Comparison of ENCODE assay signal across 8 cellular contexts in genomic region chrX:12975670-12975965, GRCh38. TPM values are rescaled to one million over a fixed set of nuclear protein-coding genes. Genes with fewer than 3 reads are reported as not detected.
DNase-seq lines count a peak whose midpoint lies in the region; ATAC-seq lines count a peak whose summit lies in the region.

No MANE protein-coding gene starts in this region.

- POLR2A ChIA-PET in CD8-positive, alpha-beta memory T cell (lab: Charles Lee), result interaction anchor here (0.7 to 15.0 kb wide), 11 partner anchors 14 to 116 kb away, joined by 3 to 194 read pairs (median 20); no protein-coding TSS in a partner anchor
- POLR2A ChIA-PET in naive thymus-derived CD4-positive, alpha-beta T cell (lab: Charles Lee), result interaction anchor here (0.7 to 24.0 kb wide), 22 partner anchors 7 to 678 kb away, joined by 3 to 1322 read pairs (median 7); partner anchors contain the start of gene TCEANC

- H3K36me3 Mint-ChIP-seq in CD8-positive, alpha-beta memory T cell, result peaks cover 27 to 68% (median 28%) of the 10 kb centered on the region in 3 donors
- peaks cover 11 to 62% (median 31%) of the 10 kb centered on the region in 5 donors for H3K36me3 Mint-ChIP-seq in naive thymus-derived CD4-positive, alpha-beta T cell

- H3K4me3 ChIP-seq in CD8-positive, alpha-beta memory T cell (ENCODE audit: low read length), result peak overlapping the region; percentile 97
- H3K4me3 ChIP-seq in MG63, result peak overlapping the region; percentile 96
- peak overlapping the region; percentile 83 for H3K4me3 ChIP-seq in ectodermal cell (ENCODE audit: insufficient read depth, low read depth, low read length)
- H3K4me3 ChIP-seq in naive thymus-derived CD4-positive, alpha-beta T cell (ENCODE audit: low read length), result peak overlapping the region; percentile 97

- H3K36me3 ChIP-seq in CD8-positive, alpha-beta memory T cell (ENCODE audit: insufficient read depth, low read length), result peaks cover 22% of the 10 kb centered on the region
- H3K36me3 ChIP-seq in MG63 (peaks cover 25% of the 10 kb centered on the region), ectodermal cell (ENCODE audit: control insufficient read depth, insufficient read depth, low read length) (no peaks in the 10 kb centered on the region)
- H3K36me3 ChIP-seq in naive thymus-derived CD4-positive, alpha-beta T cell (ENCODE audit: control insufficient read depth in 2 of 3, insufficient read depth in 3 of 3, low read length in 3 of 3), result peaks cover 11 to 22% (median 20%) of the 10 kb centered on the region in 3 experiments

- peak overlapping the region; percentile 96 for H3K27ac ChIP-seq in CD8-positive, alpha-beta memory T cell (ENCODE audit: low read depth, low read length)
- H3K27ac ChIP-seq in ectodermal cell (ENCODE audit: insufficient read depth, low read depth, low read length, poor library complexity, severe bottlenecking), result peak overlapping the region; percentile 87
- peak overlapping the region; percentile 93 for H3K27ac ChIP-seq in naive thymus-derived CD4-positive, alpha-beta T cell (ENCODE audit: low read depth, low read length)

- peaks cover 21% of the 10 kb centered on the region for H3K4me1 ChIP-seq in CD8-positive, alpha-beta memory T cell (ENCODE audit: insufficient read depth, low read length)
- H3K4me1 ChIP-seq in ectodermal cell (ENCODE audit: control insufficient read depth, insufficient read depth, low read length), result no peaks in the 10 kb centered on the region
- H3K4me1 ChIP-seq in naive thymus-derived CD4-positive, alpha-beta T cell (ENCODE audit: control insufficient read depth in 2 of 2, insufficient read depth in 2 of 2, low read length in 2 of 2), result peaks cover 10 to 16% of the 10 kb centered on the region in 2 donors

- H3K27ac Mint-ChIP-seq in CD8-positive, alpha-beta memory T cell, result peak overlapping the region; percentile 81 to 99 (median 96)
- H3K27ac Mint-ChIP-seq in naive thymus-derived CD4-positive, alpha-beta T cell, result peak overlapping the region; percentile 92 to 99 (median 97)

- CTCF ChIA-PET in CD8-positive, alpha-beta memory T cell (lab: Charles Lee), result interaction anchor here (1.2 to 16.4 kb wide), 8 partner anchors 10 to 512 kb away, joined by 3 to 224 read pairs (median 4); no protein-coding TSS in a partner anchor
- CTCF ChIA-PET in naive thymus-derived CD4-positive, alpha-beta T cell (lab: Charles Lee), result interaction anchor here (0.8 to 2.5 kb wide), 2 partner anchors 22 to 25 kb away, joined by 4 to 12 read pairs; no protein-coding TSS in a partner anchor

- ATAC-seq in naive thymus-derived CD4-positive, alpha-beta T cell, result no peak
- no peak for ATAC-seq in HG02852 (IDR thresholded peaks at IDR 0.05; ENCODE audit: unreplicated experiment)
- ATAC-seq in HG03025 (IDR thresholded peaks at IDR 0.05; ENCODE audit: low FRiP score, unreplicated experiment), result no peak
- ATAC-seq in GM21737 (IDR thresholded peaks at IDR 0.05; ENCODE audit: unreplicated experiment), result no peak
- no peak for ATAC-seq in HG02588 (IDR thresholded peaks at IDR 0.05; ENCODE audit: unreplicated experiment)

- peaks cover 0 to 38% of the 10 kb centered on the region in 2 donors for H3K27me3 Mint-ChIP-seq in CD8-positive, alpha-beta memory T cell
- peaks cover 0 to 8% (median 0%) of the 10 kb centered on the region in 5 donors for H3K27me3 Mint-ChIP-seq in naive thymus-derived CD4-positive, alpha-beta T cell

- intact Hi-C loops in naive thymus-derived CD4-positive, alpha-beta T cell (cut with micrococcal nuclease), result loop anchor here (1.0 to 5.0 kb wide), 3 partner anchors 37 to 177 kb away; no protein-coding TSS in a partner anchor

- H3K9me3 Mint-ChIP-seq in CD8-positive, alpha-beta memory T cell, result peaks cover 0 to 7% (median 0%) of the 10 kb centered on the region in 5 donors
- peaks cover 0 to 34% (median 0%) of the 10 kb centered on the region in 11 donors for H3K9me3 Mint-ChIP-seq in naive thymus-derived CD4-positive, alpha-beta T cell

- DNase-seq in CD8-positive, alpha-beta memory T cell, result peak in 1 of 5 donors; percentile 39
- peak; percentile 38 for DNase-seq in MG63
- peak in 1 of 9 donors; percentile 45 for DNase-seq in naive thymus-derived CD4-positive, alpha-beta T cell

- H3K4me3 Mint-ChIP-seq in CD8-positive, alpha-beta memory T cell, result peak overlapping the region; percentile 97 to 100 (median 98)
- H3K4me3 Mint-ChIP-seq in naive thymus-derived CD4-positive, alpha-beta T cell, result peak overlapping the region; percentile 92 to 99 (median 96)

- peaks cover 27 to 54% (median 53%) of the 10 kb centered on the region in 3 donors for H3K4me1 Mint-ChIP-seq in CD8-positive, alpha-beta memory T cell
- H3K4me1 Mint-ChIP-seq in naive thymus-derived CD4-positive, alpha-beta T cell, result peaks cover 6 to 51% (median 18%) of the 10 kb centered on the region in 7 donors

- no peaks in the 10 kb centered on the region for H3K27me3 ChIP-seq in CD8-positive, alpha-beta memory T cell (ENCODE audit: insufficient read depth, low read length, poor library complexity, severe bottlenecking)
- H3K27me3 ChIP-seq in MG63 (no peaks in the 10 kb centered on the region), ectodermal cell (ENCODE audit: control insufficient read depth, insufficient read depth, low read length, poor library complexity, severe bottlenecking) (no peaks in the 10 kb centered on the region)
- H3K27me3 ChIP-seq in naive thymus-derived CD4-positive, alpha-beta T cell (ENCODE audit: control insufficient read depth in 2 of 2, insufficient read depth in 2 of 2, low read length in 2 of 2), result no peaks in the 10 kb centered on the region

- 0% methylated on average over 26 of the region's 26 CpGs for WGBS in ectodermal cell, 2 experiments

- no peaks in the 10 kb centered on the region for H3K9me3 ChIP-seq in CD8-positive, alpha-beta memory T cell (ENCODE audit: low read length)
- no peaks in the 10 kb centered on the region for H3K9me3 ChIP-seq in MG63
- H3K9me3 ChIP-seq in ectodermal cell (ENCODE audit: control insufficient read depth, low read length), result no peaks in the 10 kb centered on the region
- no peaks in the 10 kb centered on the region for H3K9me3 ChIP-seq in naive thymus-derived CD4-positive, alpha-beta T cell (ENCODE audit: control insufficient read depth in 2 of 3, low read length in 3 of 3)

RNA-seq across cellular contexts. Expression of gene TMSB4X, which starts 0.7 kb away (rescaled TPM):
- 1,000 to 10,000 TPM; 3,415 to 3,478 TPM for total RNA-seq in CD8-positive, alpha-beta memory T cell
- polyA plus RNA-seq in CD8-positive, alpha-beta memory T cell, result 28,788 TPM
- 1,177 and 1,592 TPM in 2 replicates for total RNA-seq in MG63 (2014; rRNA removed; shearing (Covaris generic); ENCODE audit: low replicate concordance)
- 1,651 TPM for polyA plus RNA-seq in ectodermal cell (2013, experiment 1 of 4)
- polyA plus RNA-seq in ectodermal cell (2013, experiment 2 of 4), result 1,489 TPM
- 1,632 TPM for polyA plus RNA-seq in ectodermal cell (2013, experiment 3 of 4)
- 1,810 TPM for polyA plus RNA-seq in ectodermal cell (2013, experiment 4 of 4)
- total RNA-seq in naive thymus-derived CD4-positive, alpha-beta T cell, result over 10,000 TPM in 1 of 5 experiments, 1,000 to 10,000 TPM in 4; 3,911 to 13,454 (median 4,935) TPM
- over 10,000 TPM; 26,512 to 30,787 TPM for polyA plus RNA-seq in naive thymus-derived CD4-positive, alpha-beta T cell
